ENCODE assay signal across 9 cellular contexts in the genomic region with DNA sequence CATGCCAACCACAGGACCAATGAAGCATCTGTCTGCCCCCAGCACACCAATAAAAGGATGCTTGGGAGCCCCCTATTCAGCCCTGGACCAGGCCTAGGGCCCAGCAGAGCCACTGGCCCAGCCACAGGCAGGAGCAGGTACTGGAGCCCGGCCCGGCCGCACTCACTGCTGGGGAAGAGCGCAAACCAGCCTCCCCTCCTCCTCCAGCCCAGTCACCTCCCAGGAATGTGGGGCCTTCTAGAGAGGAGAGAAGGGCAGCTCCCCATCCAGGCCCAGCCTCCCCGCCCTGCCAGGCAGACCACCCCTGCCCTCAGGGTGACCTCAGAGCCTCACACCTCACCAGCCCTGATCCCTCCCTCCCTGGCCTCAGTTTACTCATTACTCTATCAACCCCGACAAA. TPM values are rescaled to one million over a fixed set of nuclear protein-coding genes. Genes with fewer than 3 reads are reported as not detected.
DNase-seq lines count a peak whose midpoint lies in the region; ATAC-seq, FAIRE-seq and TF ChIP-seq lines count a peak whose summit lies in the region.
"Had no signal": no experiment of that assay in that cellular context is flagged by ENCODE, and none has a peak within 500 bp of the region (broad histone marks: within the 10 kb centered on the region; RNA-seq: fewer than 3 reads in every experiment).

No MANE protein-coding gene starts in this region.

- FAIRE-seq in bronchial epithelial cell (lab: Jason Lieb, UNC) (peak; percentile 7), GM19239 (lab: Jason Lieb, UNC) (no peak)

- H3K27me3 ChIP-seq in right atrium auricular region (no peaks in the 10 kb centered on the region), bronchial epithelial cell (ENCODE audit: control insufficient read depth, insufficient read depth, low read length) (no peaks in the 10 kb centered on the region), kidney epithelial cell (ENCODE audit: control insufficient read depth, insufficient read depth, low read length) (no peaks in the 10 kb centered on the region), vagina (no peaks in the 10 kb centered on the region)
- H3K27me3 ChIP-seq: dorsolateral prefrontal cortex had no signal

- TF ChIP-seq POLR2A in vagina (IDR thresholded peaks at IDR 0.05), result no peak

- peak; percentile 80 for ATAC-seq in Right ventricle myocardium superior (ENCODE audit: poor library complexity)

- in situ Hi-C loops in KBM-7 (cut with MboI; ENCODE audit: low pct_unique_long_range_greater_than_20kb, low sequenced_read_pairs), result no loop called here

- H3K27ac ChIP-seq in right atrium auricular region (no peak overlapping the region), vagina (peak overlapping the region; percentile 9)

- peaks cover 0 to 68% of the 10 kb centered on the region in 2 donors for H3K4me1 ChIP-seq in right atrium auricular region
- peaks cover 38% of the 10 kb centered on the region for H3K4me1 ChIP-seq in vagina

- DNase-seq in Right ventricle myocardium superior (peak; percentile 62), right atrium auricular region (ENCODE audit: low spot score) (no peak), bronchial epithelial cell (ENCODE audit: low read depth) (peak; percentile 61), kidney epithelial cell (ENCODE audit: low read depth) (peak; percentile 55), vagina (ENCODE audit: extremely low spot score in 2 of 2) (no peak), NCI-H2196 (lab: John Stamatoyannopoulos, UW; ENCODE audit: unreplicated experiment) (no peak), KBM-7 (no peak), GM19239 (ENCODE audit: insufficient read length, low spot score) (no peak)

- intact Hi-C loops in Right ventricle myocardium superior (cut with DNase I) (no loop called here), vagina (cut with DNase I) (no loop called here)

- H3K4me3 ChIP-seq in right atrium auricular region (no peak overlapping the region), bronchial epithelial cell (ENCODE audit: low read depth, low read length) (no peak overlapping the region), kidney epithelial cell (ENCODE audit: low read depth, low read length) (no peak overlapping the region), vagina (no peak overlapping the region)
- H3K4me3 ChIP-seq: dorsolateral prefrontal cortex had no signal

- TF ChIP-seq CTCF in right atrium auricular region (IDR thresholded peaks at IDR 0.05) (no peak), bronchial epithelial cell (IDR thresholded peaks at IDR 0.05; ENCODE audit: insufficient read depth, low read length, severe bottlenecking) (no peak), kidney epithelial cell (IDR thresholded peaks at IDR 0.05; ENCODE audit: insufficient read depth, low read length, poor library complexity, severe bottlenecking) (no peak), vagina (IDR thresholded peaks at IDR 0.05) (no peak)

- H3K36me3 ChIP-seq in right atrium auricular region, result no peaks in the 10 kb centered on the region
- H3K36me3 ChIP-seq in bronchial epithelial cell (ENCODE audit: control insufficient read depth, insufficient read depth, low read length), result peaks cover 4% of the 10 kb centered on the region
- H3K36me3 ChIP-seq in kidney epithelial cell (ENCODE audit: control insufficient read depth, insufficient read depth, low read length), result no peaks in the 10 kb centered on the region
- H3K36me3 ChIP-seq in vagina, result no peaks in the 10 kb centered on the region

- H3K9me3 ChIP-seq in right atrium auricular region, result no peaks in the 10 kb centered on the region
- H3K9me3 ChIP-seq in vagina, result no peaks in the 10 kb centered on the region

RNA-seq across cellular contexts. Expression of a gene that starts 56.2 kb away (rescaled TPM):
- total RNA-seq in Right ventricle myocardium superior (31.9 TPM), right atrium auricular region (10 to 100 TPM; 13.9 to 17.1 TPM), bronchial epithelial cell (18.4 and 43.3 TPM in 2 replicates), kidney epithelial cell (17.5 and 21.9 TPM in 2 replicates), vagina (27.5 TPM)

RNA-seq across cellular contexts. Expression of a gene that starts 56.7 kb away (rescaled TPM):
- total RNA-seq in Right ventricle myocardium superior (92.5 TPM), right atrium auricular region (100 to 1,000 TPM in 1 of 2 donors, 10 to 100 TPM in 1; 84.2 to 114 TPM), bronchial epithelial cell (54.9 and 66.6 TPM in 2 replicates), kidney epithelial cell (47.2 and 54.7 TPM in 2 replicates), vagina (49.8 TPM)

Comparison
In these comparisons a context has a peak if more than half of its experiments do, and no peak if none do; other contexts are left out.
1. DNase-seq: peak in Right ventricle myocardium superior (single experiment), bronchial epithelial cell (single experiment) and kidney epithelial cell (single experiment); none in right atrium auricular region (single experiment), vagina (0 of 2), NCI-H2196 (single experiment), KBM-7 (single experiment) and GM19239 (single experiment).